Comparison of ENCODE assay signal across 8 cellular contexts in genomic region chr7:131057015-131057518, GRCh38.
DNase-seq lines count a peak whose midpoint lies in the region; ATAC-seq and TF ChIP-seq lines count a peak whose summit lies in the region.

No MANE protein-coding gene starts in this region.

- 23% methylated on average over 6 of the region's 6 CpGs for WGBS in smooth muscle cell (ENCODE audit: low lambda C conversion rate)

- H3K4me1 ChIP-seq in DND-41 (ENCODE audit: insufficient read depth, low read length) (peaks cover 85% of the 10 kb centered on the region), smooth muscle cell (ENCODE audit: low read depth) (no peaks in the 10 kb centered on the region)

- H3K27me3 ChIP-seq in DND-41 (ENCODE audit: insufficient read depth, low read length, poor library complexity) = no peaks in the 10 kb centered on the region
- no peaks in the 10 kb centered on the region for H3K27me3 ChIP-seq in smooth muscle cell (ENCODE audit: low read depth)

- DNase-seq in DND-41 (peak; percentile 66), HCEC 1CT (peak; percentile 75), T-cell (peak in 10 of 34 experiments; percentile 21 to 53 (median 40)), fibroblast of pulmonary artery (ENCODE audit: low read depth) (peak; percentile 95), smooth muscle cell (lab: John Stamatoyannopoulos, UW; ENCODE audit: unreplicated experiment) (no peak), SKM-1 (lab: John Stamatoyannopoulos, UW; ENCODE audit: unreplicated experiment) (no peak), NCI-H2196 treated with DMSO at 0.1 percent for 48 hours (lab: John Stamatoyannopoulos, UW; ENCODE audit: unreplicated experiment) (no peak)

- H3K9me3 ChIP-seq in DND-41 (ENCODE audit: insufficient read depth, low read length, severe bottlenecking) (no peaks in the 10 kb centered on the region), smooth muscle cell (replicated peaks; ENCODE audit: low read depth) (no peaks in the 10 kb centered on the region)

- H3F3A ChIP-seq in smooth muscle cell (ENCODE audit: low read depth) = no peaks in the 10 kb centered on the region

- H2AFZ ChIP-seq in DND-41 (ENCODE audit: low read depth, low read length) (no peak overlapping the region), smooth muscle cell (ENCODE audit: low read depth) (no peak overlapping the region)

- no peaks in the 10 kb centered on the region for H4K20me1 ChIP-seq in DND-41 (ENCODE audit: insufficient read depth, low read length)
- no peaks in the 10 kb centered on the region for H4K20me1 ChIP-seq in smooth muscle cell (ENCODE audit: low read depth)

- H3K36me3 ChIP-seq in DND-41 (ENCODE audit: insufficient read depth, low read length) = no peaks in the 10 kb centered on the region
- H3K36me3 ChIP-seq in smooth muscle cell (ENCODE audit: low read depth) = no peaks in the 10 kb centered on the region

- H3K36me3 Mint-ChIP-seq in T-cell = peaks cover 35% of the 10 kb centered on the region

- no peaks in the 10 kb centered on the region for H3K27me3 Mint-ChIP-seq in T-cell

- H3K9ac ChIP-seq in DND-41 (ENCODE audit: low read depth, low read length) (peak overlapping the region; percentile 50), smooth muscle cell (ENCODE audit: low read depth) (no peak overlapping the region)

- H3K4me3 Mint-ChIP-seq in T-cell = peak overlapping the region; percentile 60 to 80 (median 63)

- peak overlapping the region; percentile 93 to 99 for H3K27ac Mint-ChIP-seq in T-cell

- H3K79me2 ChIP-seq in DND-41 (ENCODE audit: insufficient read depth, low read length) (peaks cover 75% of the 10 kb centered on the region), smooth muscle cell (ENCODE audit: low read depth) (no peaks in the 10 kb centered on the region)

- ATAC-seq in DND-41 (ENCODE audit: insufficient read depth, low read depth) = peak; percentile 77
- peak; percentile 63 to 77 (median 64) for ATAC-seq in T-cell (replicated peaks in 1 of 4)
- no peak for ATAC-seq in GM21360 (IDR thresholded peaks at IDR 0.05; ENCODE audit: unreplicated experiment)

- POLR2A ChIA-PET in T-cell (lab: Charles Lee) = interaction anchor here (0.6 to 2.1 kb wide), 29 partner anchors 9 to 301 kb away, joined by 3 to 20 read pairs (median 6); no protein-coding TSS in a partner anchor

- H3K4me1 Mint-ChIP-seq in T-cell = peaks cover 77 to 81% (median 80%) of the 10 kb centered on the region in 3 donors

- CTCF ChIA-PET in T-cell (lab: Charles Lee) = interaction anchor here (0.6 to 1.9 kb wide), 11 partner anchors 8 to 178 kb away, joined by 3 to 19 read pairs (median 4); no protein-coding TSS in a partner anchor

- H3K4me3 ChIP-seq in DND-41 (ENCODE audit: low read depth in 1 of 2, low read length in 2 of 2) (peak overlapping the region in 1 of 2 experiments; percentile 46; a peak in 2 of 4 replicates), fibroblast of pulmonary artery (replicated peaks; ENCODE audit: low read depth, low read length) (no peak overlapping the region), smooth muscle cell (no peak overlapping the region)

- TF ChIP-seq CTCF in DND-41 (IDR thresholded peaks at IDR 0.05; ENCODE audit: borderline replicate concordance, extremely low read depth, low read length, poor library complexity, severe bottlenecking) = no peak
- no peak for TF ChIP-seq CTCF in fibroblast of pulmonary artery (IDR thresholded peaks at IDR 0.05; ENCODE audit: low read length, missing control alignments)
- no peak for TF ChIP-seq CTCF in smooth muscle cell (IDR thresholded peaks at IDR 0.05; ENCODE audit: borderline replicate concordance, insufficient read depth, poor library complexity, severe bottlenecking)

- H3K27ac ChIP-seq in DND-41 (ENCODE audit: low read length) (peak overlapping the region; percentile 79), smooth muscle cell (ENCODE audit: low read depth) (peak overlapping the region; percentile 56)

- H3K4me2 ChIP-seq in DND-41 (ENCODE audit: insufficient read depth, low read length) = peak overlapping the region; percentile 59
- no peak overlapping the region for H3K4me2 ChIP-seq in smooth muscle cell

- H3K9me3 Mint-ChIP-seq in T-cell = no peaks in the 10 kb centered on the region

Comparison
In these comparisons a context has a peak if more than half of its experiments do, and no peak if none do; other contexts are left out.
1. DNase-seq: peak in DND-41 (single experiment), HCEC 1CT (single experiment) and fibroblast of pulmonary artery (single experiment); none in smooth muscle cell (single experiment), SKM-1 (single experiment) and NCI-H2196 treated with DMSO at 0.1 percent for 48 hours (single experiment).